In the genomic region with DNA sequence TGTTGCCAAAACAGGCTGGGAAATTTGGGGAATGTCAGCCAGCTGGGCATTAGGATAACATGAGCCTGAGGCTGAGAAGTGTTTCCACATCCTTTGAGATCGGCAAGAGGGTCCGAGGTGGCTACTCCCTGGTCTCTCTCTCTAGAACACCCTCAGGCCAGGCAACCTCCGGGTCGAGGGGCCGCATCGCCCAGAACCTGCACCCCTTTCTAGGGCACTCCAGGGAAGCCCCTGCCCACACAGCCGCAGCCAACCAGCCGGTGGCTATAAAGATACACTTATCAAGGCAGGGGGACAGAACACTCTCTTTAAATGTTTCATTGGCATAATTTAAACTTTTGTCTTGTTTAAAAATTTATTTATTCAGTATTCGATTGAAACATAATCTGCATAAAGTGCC, we compare ENCODE assay signal across 24 cellular contexts. TPM values are rescaled to one million over a fixed set of nuclear protein-coding genes. Genes with fewer than 3 reads are reported as not detected.
DNase-seq lines count a peak whose midpoint lies in the region; ATAC-seq, FAIRE-seq and TF ChIP-seq lines count a peak whose summit lies in the region.
"Had no signal": no experiment of that assay in that cellular context is flagged by ENCODE, and none has a peak within 500 bp of the region (broad histone marks: within the 10 kb centered on the region; RNA-seq: fewer than 3 reads in every experiment).

No MANE protein-coding gene starts in this region.

- H4K8ac ChIP-seq in mesendoderm (ENCODE audit: low read depth, low read length), result no peak overlapping the region

- H3K9me3 ChIP-seq in left ventricle myocardium inferior (replicated peaks), result peaks cover 7% of the 10 kb centered on the region
- no peaks in the 10 kb centered on the region for H3K9me3 ChIP-seq in osteoblast (ENCODE audit: low read depth, low read length)
- H3K9me3 ChIP-seq in small intestine (ENCODE audit: control insufficient read depth, low read depth), result no peaks in the 10 kb centered on the region
- H3K9me3 ChIP-seq: BE2C, HAP-1 had no signal

- intact Hi-C loops in left ventricle myocardium superior (cut with micrococcal nuclease) (no loop called here), left ventricle myocardium inferior (cut with micrococcal nuclease) (no loop called here)

- FAIRE-seq in small intestine (lab: Jason Lieb, UNC), result no peak
- FAIRE-seq: A549, D721Med, GM12891, H54 had no signal

- TF ChIP-seq CTCF in left ventricle myocardium inferior (IDR thresholded peaks at IDR 0.05; ENCODE audit: borderline replicate concordance) (no peak), osteoblast (IDR thresholded peaks at IDR 0.05; ENCODE audit: extremely low read depth, low read depth, low read length) (no peak), coronary artery (IDR thresholded peaks at IDR 0.05) (no peak)

- H3K23ac ChIP-seq in mesendoderm (ENCODE audit: low read length), result no peak overlapping the region

- H3K9ac ChIP-seq in mesendoderm (ENCODE audit: low read length), result no peak overlapping the region
- H3K9ac ChIP-seq: BLaER1 treated with 17β-estradiol and CSF1 and Interleukin-3, amounts not matched to agents 10 nM and 100 nM had no signal

- H3K36me3 ChIP-seq in left ventricle myocardium inferior, result peaks cover 22% of the 10 kb centered on the region
- H3K36me3 ChIP-seq in mesendoderm (ENCODE audit: control insufficient read depth, insufficient read depth, low read length), result peaks cover 1% of the 10 kb centered on the region
- peaks cover 7% of the 10 kb centered on the region for H3K36me3 ChIP-seq in osteoblast (ENCODE audit: insufficient read depth, low read length)
- no peaks in the 10 kb centered on the region for H3K36me3 ChIP-seq in small intestine (ENCODE audit: control insufficient read depth in 2 of 2, insufficient read depth in 2 of 2, low read length in 2 of 2)
- H3K36me3 ChIP-seq: HAP-1 had no signal

- peaks cover 18% of the 10 kb centered on the region for H4K20me1 ChIP-seq in osteoblast (ENCODE audit: insufficient read depth, low read length)

- H2AK5ac ChIP-seq in mesendoderm (ENCODE audit: low read length), result no peak overlapping the region

- no peak overlapping the region for H2BK5ac ChIP-seq in mesendoderm (ENCODE audit: low read length)

- H3K27me3 ChIP-seq in left ventricle myocardium inferior (ENCODE audit: low read depth), result no peaks in the 10 kb centered on the region
- no peaks in the 10 kb centered on the region for H3K27me3 ChIP-seq in mesendoderm (ENCODE audit: insufficient read depth, low read length, poor library complexity)
- H3K27me3 ChIP-seq in osteoblast (ENCODE audit: insufficient read depth, low read length), result no peaks in the 10 kb centered on the region
- no peaks in the 10 kb centered on the region for H3K27me3 ChIP-seq in small intestine (ENCODE audit: control insufficient read depth in 2 of 2, insufficient read depth in 2 of 2, low read length in 2 of 2)
- H3K27me3 ChIP-seq: BE2C; BLaER1 treated with 17β-estradiol and CSF1 and Interleukin-3, amounts not matched to agents 10 nM and 100 nM had no signal

- no peak overlapping the region for H2BK120ac ChIP-seq in mesendoderm (ENCODE audit: low read depth, low read length)

- H3K79me1 ChIP-seq in mesendoderm (ENCODE audit: low read length), result peaks cover 4% of the 10 kb centered on the region

- DNase-seq in left ventricle myocardium superior, result peak; percentile 20
- no peak for DNase-seq in left ventricle myocardium inferior
- no peak for DNase-seq in mesendoderm
- DNase-seq in osteoblast (ENCODE audit: insufficient read length, low spot score, missing footprints), result peak; percentile 80
- no peak for DNase-seq in coronary artery (ENCODE audit: low spot score)
- no peak for DNase-seq in small intestine
- DNase-seq: 8988T; ACHN; AML-193; BE2C; CD4-positive, alpha-beta T cell; CD8-positive, alpha-beta memory T cell; DMS 273 treated with DMSO at 0.1 percent for 48 hours; DMS79; EL; GF-D8; GOT3; HFFc6 had no signal

- no CpG with 5 or more reads among the region's 9 CpGs for WGBS in mesendoderm (ENCODE audit: extremely low coverage, insufficient coverage, low lambda C conversion rate)
- 85 to 93% (median 87%) methylated on average over 9 of the region's 9 CpGs for WGBS in small intestine, 3 donors

- H3K18ac ChIP-seq in mesendoderm (ENCODE audit: low read length), result no peak overlapping the region

- H3K56ac ChIP-seq in mesendoderm (ENCODE audit: low read length), result no peak overlapping the region

- H3K4me1 ChIP-seq in left ventricle myocardium inferior, result peaks cover 13% of the 10 kb centered on the region
- H3K4me1 ChIP-seq in mesendoderm (ENCODE audit: control insufficient read depth, low read depth, low read length), result peaks cover 4% of the 10 kb centered on the region
- H3K4me1 ChIP-seq in osteoblast (ENCODE audit: insufficient read depth, low read length), result peaks cover 4% of the 10 kb centered on the region
- H3K4me1 ChIP-seq in small intestine (ENCODE audit: control insufficient read depth in 2 of 2, insufficient read depth in 1 of 2, low read depth in 1 of 2, low read length in 1 of 2), result no peaks in the 10 kb centered on the region
- H3K4me1 ChIP-seq: BE2C had no signal

- H3K27ac ChIP-seq in left ventricle myocardium inferior (replicated peaks) (no peak overlapping the region), mesendoderm (ENCODE audit: low read depth, low read length) (peak overlapping the region; percentile 15), osteoblast (ENCODE audit: low read depth, low read length) (no peak overlapping the region), coronary artery (no peak overlapping the region), small intestine (ENCODE audit: low read depth in 1 of 2, low read length in 1 of 2) (no peak overlapping the region)
- H3K27ac ChIP-seq: A549; BLaER1 treated with 17β-estradiol and CSF1 and Interleukin-3, amounts not matched to agents 10 nM and 100 nM had no signal

- H4K5ac ChIP-seq in mesendoderm (ENCODE audit: low read length), result no peak overlapping the region

- H3K4ac ChIP-seq in mesendoderm (ENCODE audit: low read depth, low read length), result no peak overlapping the region

- no peak overlapping the region for H3K4me3 ChIP-seq in left ventricle myocardium inferior
- no peak overlapping the region for H3K4me3 ChIP-seq in mesendoderm (ENCODE audit: low read length)
- H3K4me3 ChIP-seq in osteoblast (ENCODE audit: insufficient read depth, low read length), result no peak overlapping the region
- H3K4me3 ChIP-seq in coronary artery, result no peak overlapping the region
- no peak overlapping the region for H3K4me3 ChIP-seq in small intestine (ENCODE audit: low read depth in 1 of 2, low read length in 2 of 2)
- H3K4me3 ChIP-seq: A549; BLaER1 treated with 17β-estradiol and CSF1 and Interleukin-3, amounts not matched to agents 10 nM and 100 nM; HAP-1 had no signal

- no peak overlapping the region for H2BK15ac ChIP-seq in mesendoderm (replicated peaks; ENCODE audit: low read depth)

- H2AFZ ChIP-seq in osteoblast (ENCODE audit: low read length), result no peak overlapping the region

- H3K4me2 ChIP-seq in mesendoderm (ENCODE audit: low read length), result no peak overlapping the region
- no peak overlapping the region for H3K4me2 ChIP-seq in osteoblast (ENCODE audit: insufficient read depth, low read length)
- H3K4me2 ChIP-seq: A549 had no signal

- no peak for ATAC-seq in left ventricle myocardium superior
- ATAC-seq: A549 had no signal

- peaks cover 5% of the 10 kb centered on the region for H3K79me2 ChIP-seq in mesendoderm (ENCODE audit: control insufficient read depth, insufficient read depth, low read length)
- peaks cover 15% of the 10 kb centered on the region for H3K79me2 ChIP-seq in osteoblast (ENCODE audit: insufficient read depth, low read length)

RNA-seq across cellular contexts. Expression of a gene that starts 23.5 kb away (rescaled TPM):
- total RNA-seq in left ventricle myocardium superior (13.1 TPM), left ventricle myocardium inferior (15.9 TPM), osteoblast (63.1 and 68.8 TPM in 2 replicates)
- polyA plus RNA-seq in mesendoderm (2013, experiment 1 of 2), result 29.6 TPM
- polyA plus RNA-seq in mesendoderm (2013, experiment 2 of 2), result 29.8 TPM
- polyA plus RNA-seq in small intestine, result 10 to 100 TPM in 1 of 3 donors, 1 to 10 TPM in 2; 1.6 to 27.1 (median 3.2) TPM

RNA-seq across cellular contexts. Expression of a gene that starts 24.3 kb away (rescaled TPM):
- 5.8 TPM for total RNA-seq in left ventricle myocardium superior
- total RNA-seq in left ventricle myocardium inferior, result 7.7 TPM
- polyA plus RNA-seq in mesendoderm (2013, experiment 1 of 2), result 1.8 TPM
- 1.7 TPM for polyA plus RNA-seq in mesendoderm (2013, experiment 2 of 2)
- 8.3 and 11.8 TPM in 2 replicates for total RNA-seq in osteoblast
- polyA plus RNA-seq in small intestine, result 1 to 10 TPM in 1 of 3 donors, under 1 TPM in 2; 0.45 to 1.2 (median 0.81) TPM
- polyA plus RNA-seq: CD8-positive, alpha-beta memory T cell had no signal

Comparison
In these comparisons a context has a peak if more than half of its experiments do, and no peak if none do; other contexts are left out.
1. DNase-seq: peak in left ventricle myocardium superior (single experiment) and osteoblast (single experiment); none in left ventricle myocardium inferior (single experiment), mesendoderm (single experiment), coronary artery (single experiment) and small intestine (single experiment).